In the genomic region with DNA sequence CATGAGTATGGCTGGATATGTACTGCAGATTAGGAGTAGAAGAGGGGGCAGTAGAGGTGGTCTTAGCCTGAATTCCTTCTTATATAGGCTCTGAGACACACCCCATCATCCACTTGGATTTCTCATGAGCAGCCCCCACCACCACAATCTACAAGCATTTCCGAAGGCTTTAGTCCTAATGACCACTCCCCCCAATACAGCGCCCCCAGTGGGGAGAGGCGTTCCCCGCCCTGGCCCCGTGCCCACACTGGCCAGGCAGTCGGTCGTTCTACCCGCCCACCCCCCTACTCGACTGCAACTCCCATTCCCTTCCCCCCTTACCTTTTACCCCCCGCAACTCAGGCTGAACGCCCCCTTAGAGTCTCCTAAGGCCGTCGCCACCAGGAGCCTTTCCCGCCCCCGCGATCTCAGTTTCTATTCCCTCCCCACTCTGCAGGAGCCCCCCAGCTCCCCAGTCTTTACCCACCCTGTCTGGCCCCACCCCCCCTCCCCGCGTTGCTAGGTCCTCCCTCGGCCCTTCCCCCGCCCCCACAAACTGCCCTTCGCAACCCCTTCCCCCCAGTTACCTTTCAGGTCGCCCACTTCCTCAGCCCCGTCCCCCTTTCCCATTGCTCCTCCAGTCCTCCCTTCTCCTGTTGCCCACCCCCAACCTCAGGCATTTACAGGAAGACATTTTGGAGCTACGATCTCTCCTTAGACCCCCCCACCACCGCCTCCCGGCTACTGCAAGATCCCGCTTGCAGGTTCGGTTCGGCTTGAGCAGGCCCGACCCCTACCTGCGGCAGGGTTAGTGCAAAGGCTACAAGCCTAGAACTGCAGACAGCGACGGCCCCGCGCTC, we compare ENCODE assay signal across 8 cellular contexts. TPM values are rescaled to one million over a fixed set of nuclear protein-coding genes. Genes with fewer than 3 reads are reported as not detected.
A peak's percentile ranks its signal among the peaks of the same experiment; 100 is the strongest.
DNase-seq lines count a peak whose midpoint lies in the region; ATAC-seq, FAIRE-seq and TF ChIP-seq lines count a peak whose summit lies in the region.

No MANE protein-coding gene starts in this region.

- no peaks in the 10 kb centered on the region for H3K9me3 ChIP-seq in A549
- no peaks in the 10 kb centered on the region for H3K9me3 ChIP-seq in OCI-LY1 (ENCODE audit: low read length)
- no peaks in the 10 kb centered on the region for H3K9me3 ChIP-seq in trophoblast cell (ENCODE audit: insufficient read depth, low read depth, low read length)

- TF ChIP-seq RAD21 in A549 (conservative IDR thresholded peaks at IDR 0.05 in 1 of 2, IDR thresholded peaks at IDR 0.05 in 1 of 2), result no peak

- FAIRE-seq in A549 (lab: Jason Lieb, UNC), result no peak

- peak overlapping the region; percentile 39 for H4K12ac ChIP-seq in trophoblast cell (ENCODE audit: low read depth, low read length)

- 0% methylated on average over 5 of the region's 35 CpGs for WGBS in A549 (ENCODE audit: missing lambda C conversion rate)
- no CpG with 5 or more reads among the region's 35 CpGs for WGBS in trophoblast cell (ENCODE audit: extremely low coverage, insufficient coverage, insufficient read length)

- H3K9me3 Mint-ChIP-seq in activated naive CD4-positive, alpha-beta T cell treated with anti-CD3 and anti-CD28 coated beads, Interleukin-2, amount 10 ng/mL, durations not matched to agents 7 days and 5 days, result no peaks in the 10 kb centered on the region
- H3K9me3 Mint-ChIP-seq in glutamatergic neuron (ENCODE audit: unreplicated experiment), result peaks cover 12% of the 10 kb centered on the region

- H3K4me3 ChIP-seq in A549 (peak overlapping the region; percentile 91), OCI-LY1 (ENCODE audit: low read depth, low read length, poor library complexity, severe bottlenecking) (peak overlapping the region; percentile 84), trophoblast cell (ENCODE audit: low read depth, low read length) (peak overlapping the region; percentile 79)

- H4K20me1 ChIP-seq in OCI-LY1 (ENCODE audit: insufficient read depth, low read length), result no peaks in the 10 kb centered on the region

- H3K4me2 ChIP-seq in A549, result peak overlapping the region; percentile 99
- peak overlapping the region; percentile 83 for H3K4me2 ChIP-seq in OCI-LY1 (ENCODE audit: low read length)
- peak overlapping the region; percentile 68 for H3K4me2 ChIP-seq in trophoblast cell (ENCODE audit: low read length)

- TF ChIP-seq EP300 in A549 (IDR thresholded peaks at IDR 0.05), result no peak

- no peaks in the 10 kb centered on the region for H3K27me3 ChIP-seq in OCI-LY1 (ENCODE audit: insufficient read depth, low read length)
- H3K27me3 ChIP-seq in trophoblast cell (ENCODE audit: insufficient read depth, low read length), result no peaks in the 10 kb centered on the region

- H3K79me2 ChIP-seq in OCI-LY1 (ENCODE audit: insufficient read depth, low read length) (no peaks in the 10 kb centered on the region; the same call in 1 of the 2 replicates), trophoblast cell (ENCODE audit: control insufficient read depth, insufficient read depth, low read length, poor library complexity) (peaks cover 2% of the 10 kb centered on the region)

- H3K9ac ChIP-seq in OCI-LY1 (ENCODE audit: low read length) (peak overlapping the region; percentile 91), trophoblast cell (ENCODE audit: low read length) (peak overlapping the region; percentile 80)

- H2BK120ac ChIP-seq in trophoblast cell (ENCODE audit: insufficient read depth, low read length, poor library complexity), result peak overlapping the region; percentile 30

- H3K79me1 ChIP-seq in trophoblast cell (ENCODE audit: low read length), result peaks cover 9% of the 10 kb centered on the region

- no peaks in the 10 kb centered on the region for H3K9me2 ChIP-seq in OCI-LY1 (ENCODE audit: low read depth, low read length)

- H4K91ac ChIP-seq in trophoblast cell (ENCODE audit: low read depth, low read length), result peak overlapping the region; percentile 77

- H2AFZ ChIP-seq in OCI-LY1 (ENCODE audit: low read length) (no peak overlapping the region), trophoblast cell (ENCODE audit: insufficient read depth, low read length, poor library complexity) (peak overlapping the region; percentile 61)

- H2BK12ac ChIP-seq in trophoblast cell (ENCODE audit: low read length), result no peak overlapping the region

- H3K23ac ChIP-seq in trophoblast cell (ENCODE audit: low read length), result no peak overlapping the region

- CTCF ChIA-PET in A549 (lab: Yijun Ruan, JAX), result interaction anchor here (1.3 to 1.9 kb wide), 2 partner anchors 14 to 31 kb away, joined by 3 to 5 read pairs; no protein-coding TSS in a partner anchor
- CTCF ChIA-PET in activated naive CD4-positive, alpha-beta T cell treated with anti-CD3 and anti-CD28 coated beads, Interleukin-2, amount 10 ng/mL, durations not matched to agents 7 days and 5 days (lab: Charles Lee), result interaction anchor here (0.7 to 2.1 kb wide), 3 partner anchors 30 to 132 kb away, joined by 3 to 6 read pairs (median 3); partner anchors contain the start of gene NONO

- H3K27me3 Mint-ChIP-seq in activated naive CD4-positive, alpha-beta T cell treated with anti-CD3 and anti-CD28 coated beads, Interleukin-2, amount 10 ng/mL, durations not matched to agents 7 days and 5 days, result no peaks in the 10 kb centered on the region
- peaks cover 4% of the 10 kb centered on the region for H3K27me3 Mint-ChIP-seq in glutamatergic neuron (ENCODE audit: unreplicated experiment)

- H3K27ac Mint-ChIP-seq in activated naive CD4-positive, alpha-beta T cell treated with anti-CD3 and anti-CD28 coated beads, Interleukin-2, amount 10 ng/mL, durations not matched to agents 7 days and 5 days, result peak overlapping the region; percentile 90
- H3K27ac Mint-ChIP-seq in glutamatergic neuron (ENCODE audit: unreplicated experiment), result peak overlapping the region; percentile 70

- H3K36me3 Mint-ChIP-seq in activated naive CD4-positive, alpha-beta T cell treated with anti-CD3 and anti-CD28 coated beads, Interleukin-2, amount 10 ng/mL, durations not matched to agents 7 days and 5 days, result peaks cover 7% of the 10 kb centered on the region
- no peaks in the 10 kb centered on the region for H3K36me3 Mint-ChIP-seq in glutamatergic neuron (ENCODE audit: unreplicated experiment)

- H3K36me3 ChIP-seq in OCI-LY1 (ENCODE audit: insufficient read depth, low read length) (peaks cover 16% of the 10 kb centered on the region), trophoblast cell (ENCODE audit: control insufficient read depth in 1 of 2, insufficient read depth in 2 of 2, low read length in 2 of 2) (peaks cover 24% of the 10 kb centered on the region in 2 experiments)

- peaks cover 41% of the 10 kb centered on the region for H3K4me1 Mint-ChIP-seq in activated naive CD4-positive, alpha-beta T cell treated with anti-CD3 and anti-CD28 coated beads, Interleukin-2, amount 10 ng/mL, durations not matched to agents 7 days and 5 days
- H3K4me1 Mint-ChIP-seq in glutamatergic neuron (ENCODE audit: low read depth, unreplicated experiment), result peaks cover 3% of the 10 kb centered on the region

- peak overlapping the region; percentile 58 for H2BK5ac ChIP-seq in trophoblast cell (ENCODE audit: low read depth, low read length, poor library complexity)

- POLR2A ChIA-PET in A549 (lab: Yijun Ruan, JAX), result interaction anchor here (1.3 to 2.9 kb wide), 2 partner anchors 30 to 112 kb away, joined by 3 to 19 read pairs; partner anchors contain the start of genes NONO and TAF1

- peak overlapping the region; percentile 70 for H4K8ac ChIP-seq in trophoblast cell (ENCODE audit: low read depth, low read length)

- H3K18ac ChIP-seq in trophoblast cell (ENCODE audit: low read length), result peak overlapping the region; percentile 22

- DNase-seq in A549 (ENCODE audit: low read depth in 1 of 2, low spot score in 1 of 2) (peak; percentile 29 to 47), glutamatergic neuron (peak; percentile 62), trophoblast cell (peak in 1 of 2 donors; percentile 21)
- peak; percentile 59 for DNase-seq in activated naive CD4-positive, alpha-beta T cell treated with anti-CD3 and anti-CD28 coated beads, Interleukin-2, amount 10 ng/mL, durations not matched to agents 7 days and 5 days

- H3K4me3 Mint-ChIP-seq in activated naive CD4-positive, alpha-beta T cell treated with anti-CD3 and anti-CD28 coated beads, Interleukin-2, amount 10 ng/mL, durations not matched to agents 7 days and 5 days, result peak overlapping the region; percentile 93
- H3K4me3 Mint-ChIP-seq in glutamatergic neuron (ENCODE audit: unreplicated experiment), result peak overlapping the region; percentile 89

- H3K4me1 ChIP-seq in A549, result peaks cover 23% of the 10 kb centered on the region
- peaks cover 31% of the 10 kb centered on the region for H3K4me1 ChIP-seq in OCI-LY1 (ENCODE audit: insufficient read depth, low read length, severe bottlenecking)
- H3K4me1 ChIP-seq in trophoblast cell (ENCODE audit: control insufficient read depth in 1 of 2, insufficient read depth in 2 of 2, low read length in 2 of 2), result peaks cover 6 to 9% of the 10 kb centered on the region in 2 experiments

- peak overlapping the region; percentile 98 to 99 for H3K27ac ChIP-seq in A549
- H3K27ac ChIP-seq in OCI-LY1 (ENCODE audit: low read depth, low read length, poor library complexity, severe bottlenecking), result peak overlapping the region; percentile 59
- H3K27ac ChIP-seq in trophoblast cell (ENCODE audit: low read depth, low read length), result peak overlapping the region; percentile 32

- peak overlapping the region; percentile 72 for H3K14ac ChIP-seq in trophoblast cell (ENCODE audit: low read length)

- ATAC-seq in A549, result peak in 1 of 2 experiments; percentile 6; a peak in 2 of 6 replicates
- ATAC-seq in HG03571 (IDR thresholded peaks at IDR 0.05; ENCODE audit: unreplicated experiment), result no peak
- ATAC-seq in GM19035 (IDR thresholded peaks at IDR 0.05; ENCODE audit: unreplicated experiment), result no peak

- TF ChIP-seq CTCF in A549 (IDR thresholded peaks at IDR 0.05) (peak; percentile 43), GM12873 (IDR thresholded peaks at IDR 0.05; ENCODE audit: insufficient read depth, low read depth, low read length, missing control alignments) (peak; percentile 68), OCI-LY1 (IDR thresholded peaks at IDR 0.05; ENCODE audit: low read length) (peak; percentile 41), glutamatergic neuron (IDR thresholded peaks at IDR 0.05; ENCODE audit: partially characterized antibody, unreplicated experiment) (peak; percentile 31)

- TF ChIP-seq POLR2A in A549 (IDR thresholded peaks at IDR 0.05; ENCODE audit: low read length), result peak; percentile 37; the same call in 1 of the 2 replicates

- H3F3A ChIP-seq in OCI-LY1 (ENCODE audit: insufficient read depth, low read length), result no peaks in the 10 kb centered on the region

- H3K4ac ChIP-seq in trophoblast cell (ENCODE audit: low read depth, low read length), result peak overlapping the region; percentile 53

- H2AK5ac ChIP-seq in trophoblast cell (ENCODE audit: low read length), result peak overlapping the region; percentile 15

RNA-seq across cellular contexts. Expression of gene ZMYM3, which starts 0.5 kb away (rescaled TPM):
- polyA plus RNA-seq in A549 (2011; rRNA removed) (18.8 and 23.2 TPM in 2 replicates), A549 (2017; fragmentation: RNase III; extraction: RNeasy Plus Mini Kit Qiagen cat#74134 plus additional on column Dnase treatment) (16.5 to 22.0 TPM (median 19.1 TPM) in 3 replicates)
- polyA plus RNA-seq in A549 (2012; cell fraction: cytosol; rRNA removed), result 15.6 and 20.2 TPM in 2 replicates
- polyA plus RNA-seq in A549 (2012; cell fraction: nucleus; rRNA removed), result 35.2 and 42.2 TPM in 2 replicates
- polyA minus RNA-seq in A549 (2011; rRNA and poly(A)+ RNA removed), result 51.9 and 55.1 TPM in 2 replicates
- total RNA-seq in glutamatergic neuron (ENCODE audit: unreplicated experiment), result 44.2 TPM
- polyA plus RNA-seq in trophoblast cell (2013), result 22.7 and 23.5 TPM in 2 replicates

RNA-seq across cellular contexts. Expression of gene NONO, which starts 30.0 kb away (rescaled TPM):
- polyA plus RNA-seq in A549 (2011; rRNA removed) (362 and 631 TPM in 2 replicates), A549 (2017; fragmentation: RNase III; extraction: RNeasy Plus Mini Kit Qiagen cat#74134 plus additional on column Dnase treatment) (384 to 405 TPM (median 403 TPM) in 3 replicates)
- 245 and 286 TPM in 2 replicates for polyA plus RNA-seq in A549 (2012; cell fraction: cytosol; rRNA removed)
- polyA plus RNA-seq in A549 (2012; cell fraction: nucleus; rRNA removed), result 271 and 435 TPM in 2 replicates
- 471 and 547 TPM in 2 replicates for polyA minus RNA-seq in A549 (2011; rRNA and poly(A)+ RNA removed)
- total RNA-seq in glutamatergic neuron (ENCODE audit: unreplicated experiment), result 696 TPM
- polyA plus RNA-seq in trophoblast cell (2013), result 353 and 365 TPM in 2 replicates

RNA-seq across cellular contexts. Expression of gene GJB1, which starts 30.4 kb away (rescaled TPM):
- polyA plus RNA-seq in A549 (2011; rRNA removed), result 0.39 and 0.67 TPM in 2 replicates
- 0.04 and 0.06 TPM in 2 replicates for polyA plus RNA-seq in A549 (2012; cell fraction: cytosol; rRNA removed)
- polyA plus RNA-seq in A549 (2012; cell fraction: nucleus; rRNA removed), result 0.04 TPM in 1 of 2 replicates, not detected in the other
- polyA plus RNA-seq in A549 (2017; fragmentation: RNase III; extraction: RNeasy Plus Mini Kit Qiagen cat#74134 plus additional on column Dnase treatment), result 0.10 to 0.15 TPM (median 0.13 TPM) in 3 replicates
- polyA minus RNA-seq in A549 (2011; rRNA and poly(A)+ RNA removed), result 0.68 and 1.1 TPM in 2 replicates
- total RNA-seq in glutamatergic neuron (ENCODE audit: unreplicated experiment), result not detected
- not detected in 2 replicates for polyA plus RNA-seq in trophoblast cell (2013)

RNA-seq across cellular contexts. Expression of gene ITGB1BP2, which starts 48.1 kb away (rescaled TPM):
- polyA plus RNA-seq in A549 (2011; rRNA removed), result 3.1 and 3.6 TPM in 2 replicates
- polyA plus RNA-seq in A549 (2012; cell fraction: cytosol; rRNA removed), result 1.7 and 1.9 TPM in 2 replicates
- 10.4 and 17.5 TPM in 2 replicates for polyA plus RNA-seq in A549 (2012; cell fraction: nucleus; rRNA removed)
- 1.4 to 2.4 TPM (median 2.0 TPM) in 3 replicates for polyA plus RNA-seq in A549 (2017; fragmentation: RNase III; extraction: RNeasy Plus Mini Kit Qiagen cat#74134 plus additional on column Dnase treatment)
- 3.4 and 5.0 TPM in 2 replicates for polyA minus RNA-seq in A549 (2011; rRNA and poly(A)+ RNA removed)
- total RNA-seq in glutamatergic neuron (ENCODE audit: unreplicated experiment), result 7.8 TPM
- polyA plus RNA-seq in trophoblast cell (2013), result 0.26 and 0.40 TPM in 2 replicates

Comparison
In these comparisons a context has a peak if more than half of its experiments do, and no peak if none do; other contexts are left out.
1. H3K27ac ChIP-seq: peak in every context shown above with its lines; median percentile 98 in A549; 59 in OCI-LY1; 32 in trophoblast cell.